ENCODE assay signal across 37 cellular contexts in the genomic region with DNA sequence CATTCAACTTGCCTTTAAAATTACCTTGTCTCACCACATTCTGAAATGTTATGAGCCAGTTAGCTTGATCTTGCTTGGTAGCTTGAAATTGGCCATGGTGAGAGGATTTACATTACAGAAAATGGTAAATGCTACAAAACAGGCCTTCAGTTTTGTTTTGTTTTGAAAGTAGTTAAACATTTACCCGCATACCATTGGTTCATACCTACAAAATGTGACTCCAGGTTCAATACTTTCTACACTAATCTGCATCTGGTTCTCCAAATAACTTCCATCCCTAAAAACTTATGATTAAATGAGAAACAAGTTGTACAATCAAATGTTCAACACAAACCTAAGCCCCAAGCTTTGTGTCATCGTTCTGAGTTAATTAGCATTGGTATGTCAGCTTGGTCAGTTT. TPM values are rescaled to one million over a fixed set of nuclear protein-coding genes. Genes with fewer than 3 reads are reported as not detected.
DNase-seq lines count a peak whose midpoint lies in the region; ATAC-seq, FAIRE-seq and TF ChIP-seq lines count a peak whose summit lies in the region.
"Had no signal": no experiment of that assay in that cellular context is flagged by ENCODE, and none has a peak within 500 bp of the region (broad histone marks: within the 10 kb centered on the region; RNA-seq: fewer than 3 reads in every experiment).

No MANE protein-coding gene starts in this region.

- in situ Hi-C loops in HepG2 (cut with HindIII; ENCODE audit: extremely low pct_ligation_motif_present, low pct_unique_long_range_greater_than_20kb), result no loop called here
- in situ Hi-C loops in HAP-1 (cut with MboI; ENCODE audit: low sequenced_read_pairs), result no loop called here

- DNase-seq in GM23338 (ENCODE audit: low spot score) (no peak), HepG2 (ENCODE audit: low spot score) (no peak), progenitor cell of endocrine pancreas (ENCODE audit: low spot score, unreplicated experiment) (no peak), renal cortical epithelial cell (ENCODE audit: low read depth) (peak; percentile 43), LoVo (ENCODE audit: low spot score) (no peak), HAP-1 (ENCODE audit: low spot score in 2 of 2) (no peak), left ventricle myocardium superior (no peak)
- no peak for DNase-seq in natural killer cell treated with Interleukin-12 subunit alpha and Interleukin-12 subunit beta and Interleukin-15 and Interleukin-18, amount 100 ng/mL, for 72 hours (ENCODE audit: low spot score)
- DNase-seq: 8988T; ACHN; AML-193; BE2C; C1 segment of cervical spinal cord; Caco-2; Calu3; CD4-positive, alpha-beta memory T cell; CD4-positive, alpha-beta T cell; CD4-positive, CD25-positive, alpha-beta regulatory T cell; CD8-positive, alpha-beta memory T cell; CD8-positive, alpha-beta T cell; COR-L47; DMS 273 treated with DMSO at 0.1 percent for 48 hours; DMS153; DMS53; DMS79; DMS79 treated with DMSO at 0.1 percent for 48 hours; DND-41; EL had no signal

- POLR2A ChIA-PET in HepG2 (lab: Yijun Ruan, JAX), result interaction anchor here (1.3 to 1.8 kb wide), 2 partner anchors 16 to 46 kb away, joined by 6 to 9 read pairs; partner anchors contain the start of gene IFT52

- ATAC-seq in GM23338, result no peak
- ATAC-seq in HepG2, result peak; percentile 68
- no peak for ATAC-seq in natural killer cell treated with Interleukin-12 subunit alpha and Interleukin-12 subunit beta and Interleukin-15 and Interleukin-18, amount 100 ng/mL, for 72 hours
- no peak for ATAC-seq in left ventricle myocardium superior
- ATAC-seq: A549; CD8-positive, alpha-beta T cell had no signal

- H3K27me3 ChIP-seq in GM23338 (ENCODE audit: insufficient read depth) (no peaks in the 10 kb centered on the region), HepG2 (ENCODE audit: control insufficient read depth in 1 of 2, insufficient read depth in 2 of 2, low read length in 2 of 2) (no peaks in the 10 kb centered on the region), HAP-1 (ENCODE audit: low read depth) (no peaks in the 10 kb centered on the region)
- H3K27me3 ChIP-seq: BE2C; BLaER1; BLaER1 treated with 17β-estradiol and CSF1 and Interleukin-3, amounts not matched to agents 10 nM and 100 nM had no signal

- H3K27ac Mint-ChIP-seq in GM23338 (peak overlapping the region; percentile 10), progenitor cell of endocrine pancreas (peak overlapping the region; percentile 32)
- H3K27ac Mint-ChIP-seq in natural killer cell treated with Interleukin-12 subunit alpha and Interleukin-12 subunit beta and Interleukin-15 and Interleukin-18, amount 100 ng/mL, for 72 hours, result no peak overlapping the region
- H3K27ac Mint-ChIP-seq: B cell; CD4-positive, alpha-beta memory T cell; CD4-positive, alpha-beta T cell; CD4-positive, CD25-positive, alpha-beta regulatory T cell; CD8-positive, alpha-beta T cell had no signal

- H3K27me3 Mint-ChIP-seq in GM23338 (ENCODE audit: insufficient read depth, low read depth, poor library complexity) (no peaks in the 10 kb centered on the region), progenitor cell of endocrine pancreas (no peaks in the 10 kb centered on the region)
- no peaks in the 10 kb centered on the region for H3K27me3 Mint-ChIP-seq in natural killer cell treated with Interleukin-12 subunit alpha and Interleukin-12 subunit beta and Interleukin-15 and Interleukin-18, amount 100 ng/mL, for 72 hours
- H3K27me3 Mint-ChIP-seq: B cell; CD4-positive, alpha-beta memory T cell; CD4-positive, alpha-beta T cell; CD4-positive, CD25-positive, alpha-beta regulatory T cell; CD8-positive, alpha-beta memory T cell had no signal

- CTCF ChIA-PET in HepG2 (lab: Yijun Ruan, JAX; ENCODE audit: low intra/inter-chr PET ratio, low total read pairs), result no interaction called here

- peak; percentile 48 for FAIRE-seq in HepG2 (lab: Jason Lieb, UNC)
- FAIRE-seq: A204.1, A549, D721Med had no signal

- no peak for TF ChIP-seq EP300 in HepG2 (IDR thresholded peaks at IDR 0.05; ENCODE audit: low read depth in 2 of 2, low read length in 2 of 2)
- TF ChIP-seq EP300 in HepG2 (CRISPR knock-in tag; IDR thresholded peaks at IDR 0.05; ENCODE audit: borderline replicate concordance), result no peak

- H3K4me2 ChIP-seq in GM23338, result no peak overlapping the region
- peak overlapping the region; percentile 10 for H3K4me2 ChIP-seq in HepG2 (ENCODE audit: low read depth, low read length)
- H3K4me2 ChIP-seq: A549; BLaER1; BLaER1 treated with 17β-estradiol and CSF1 and Interleukin-3, amounts not matched to agents 10 nM and 100 nM had no signal

- H3K79me2 ChIP-seq in GM23338 (replicated peaks; ENCODE audit: insufficient read depth) (no peaks in the 10 kb centered on the region), HepG2 (ENCODE audit: insufficient read depth, low read length) (no peaks in the 10 kb centered on the region)

- H3K9me3 Mint-ChIP-seq in GM23338 (no peaks in the 10 kb centered on the region), progenitor cell of endocrine pancreas (ENCODE audit: low read depth) (no peaks in the 10 kb centered on the region)
- no peaks in the 10 kb centered on the region for H3K9me3 Mint-ChIP-seq in natural killer cell treated with Interleukin-12 subunit alpha and Interleukin-12 subunit beta and Interleukin-15 and Interleukin-18, amount 100 ng/mL, for 72 hours
- H3K9me3 Mint-ChIP-seq: CD14-positive monocyte; CD4-positive, alpha-beta memory T cell; CD4-positive, alpha-beta T cell; CD8-positive, alpha-beta memory T cell; CD8-positive, alpha-beta T cell had no signal

- H3F3A ChIP-seq in GM23338 (replicated peaks; ENCODE audit: low read depth), result no peaks in the 10 kb centered on the region

- WGBS in HepG2 (ENCODE audit: low lambda C conversion rate), result 80% methylated on average over 2 of the region's 2 CpGs

- no peak overlapping the region for H3K4me3 ChIP-seq in GM23338
- H3K4me3 ChIP-seq in HepG2 (replicated peaks in 1 of 3; ENCODE audit: insufficient read depth in 1 of 3, low read depth in 2 of 3, low read length in 3 of 3), result no peak overlapping the region
- H3K4me3 ChIP-seq in HAP-1, result no peak overlapping the region
- H3K4me3 ChIP-seq: A549; BLaER1; BLaER1 treated with 17β-estradiol and CSF1 and Interleukin-3, amounts not matched to agents 10 nM and 100 nM had no signal

- H3K36me3 ChIP-seq in GM23338 (ENCODE audit: insufficient read depth), result peaks cover 5% of the 10 kb centered on the region; the same call in 1 of the 2 replicates
- H3K36me3 ChIP-seq in HepG2 (replicated peaks in 1 of 2; ENCODE audit: control insufficient read depth in 1 of 2, insufficient read depth in 2 of 2, low read length in 2 of 2), result peaks cover 10 to 41% of the 10 kb centered on the region in 2 experiments; a peak in 4 of 5 replicates
- H3K36me3 ChIP-seq in HAP-1 (replicated peaks), result peaks cover 20% of the 10 kb centered on the region

- BruUV-seq in HepG2 (replicated peaks; lab: Mats Ljungman, UMichigan), result no TSS peak

- H3K9ac ChIP-seq in HepG2 (ENCODE audit: insufficient read depth, low read depth, low read length), result no peak overlapping the region
- H3K9ac ChIP-seq: BLaER1; BLaER1 treated with 17β-estradiol and CSF1 and Interleukin-3, amounts not matched to agents 10 nM and 100 nM had no signal

- H2AFZ ChIP-seq in GM23338, result no peak overlapping the region
- H2AFZ ChIP-seq in HepG2 (ENCODE audit: low read length), result peak overlapping the region; percentile 6

- intact Hi-C loops in HepG2 (cut with micrococcal nuclease; ENCODE audit: unreplicated experiment), result no loop called here
- intact Hi-C loops in left ventricle myocardium superior (cut with micrococcal nuclease), result no loop called here

- H3K27ac ChIP-seq in GM23338 (ENCODE audit: low read depth) (no peak overlapping the region), HepG2 (ENCODE audit: extremely low read length, insufficient read depth, low read length) (peak overlapping the region; percentile 1)
- H3K27ac ChIP-seq: 22Rv1; A549; BLaER1; BLaER1 treated with 17β-estradiol and CSF1 and Interleukin-3, amounts not matched to agents 10 nM and 100 nM; C4-2B had no signal

- no peak overlapping the region for H3K4me3 Mint-ChIP-seq in GM23338
- no peak overlapping the region for H3K4me3 Mint-ChIP-seq in progenitor cell of endocrine pancreas (ENCODE audit: low read depth)
- no peak overlapping the region for H3K4me3 Mint-ChIP-seq in natural killer cell treated with Interleukin-12 subunit alpha and Interleukin-12 subunit beta and Interleukin-15 and Interleukin-18, amount 100 ng/mL, for 72 hours
- H3K4me3 Mint-ChIP-seq: B cell; CD14-positive monocyte; CD4-positive, alpha-beta T cell; CD4-positive, CD25-positive, alpha-beta regulatory T cell; CD8-positive, alpha-beta memory T cell; CD8-positive, alpha-beta T cell had no signal

- H3K36me3 Mint-ChIP-seq in GM23338 (ENCODE audit: low read depth), result peaks cover 40% of the 10 kb centered on the region
- peaks cover 25% of the 10 kb centered on the region for H3K36me3 Mint-ChIP-seq in progenitor cell of endocrine pancreas (ENCODE audit: insufficient read depth)
- H3K36me3 Mint-ChIP-seq in natural killer cell treated with Interleukin-12 subunit alpha and Interleukin-12 subunit beta and Interleukin-15 and Interleukin-18, amount 100 ng/mL, for 72 hours, result peaks cover 10% of the 10 kb centered on the region

- H3K4me1 ChIP-seq in GM23338 (ENCODE audit: insufficient read depth) (no peaks in the 10 kb centered on the region), HepG2 (ENCODE audit: insufficient read depth, low read length) (peaks cover 17% of the 10 kb centered on the region), HAP-1 (no peaks in the 10 kb centered on the region)
- H3K4me1 ChIP-seq: BE2C; BLaER1; BLaER1 treated with 17β-estradiol and CSF1 and Interleukin-3, amounts not matched to agents 10 nM and 100 nM had no signal

- no peak for TF ChIP-seq POLR2A in HepG2 (IDR thresholded peaks at IDR 0.05; ENCODE audit: insufficient read depth in 1 of 2, low read depth in 2 of 2, low read length in 2 of 2)

- H3K9me3 ChIP-seq in HepG2 (ENCODE audit: low read length) (no peaks in the 10 kb centered on the region), HAP-1 (no peaks in the 10 kb centered on the region)
- H3K9me3 ChIP-seq: A549; BE2C; BLaER1; BLaER1 treated with 17β-estradiol and CSF1 and Interleukin-3, amounts not matched to agents 10 nM and 100 nM; Caco-2 had no signal

- H4K20me1 ChIP-seq in GM23338 (replicated peaks; ENCODE audit: insufficient read depth), result no peaks in the 10 kb centered on the region
- H4K20me1 ChIP-seq in HepG2 (ENCODE audit: insufficient read depth, low read length), result no peaks in the 10 kb centered on the region
- H4K20me1 ChIP-seq: BLaER1; BLaER1 treated with 17β-estradiol and CSF1 and Interleukin-3, amounts not matched to agents 10 nM and 100 nM had no signal

- TF ChIP-seq CTCF in GM23338 (conservative IDR thresholded peaks at IDR 0.05; ENCODE audit: low read depth in 2 of 2), result no peak
- no peak for TF ChIP-seq CTCF in HepG2 (CRISPR knock-in tag; IDR thresholded peaks at IDR 0.05)
- no peak for TF ChIP-seq CTCF in progenitor cell of endocrine pancreas (IDR thresholded peaks at IDR 0.05; ENCODE audit: unreplicated experiment)

- H3K4me1 Mint-ChIP-seq in GM23338 (no peaks in the 10 kb centered on the region), progenitor cell of endocrine pancreas (ENCODE audit: low read depth) (peaks cover 4% of the 10 kb centered on the region)
- H3K4me1 Mint-ChIP-seq in natural killer cell treated with Interleukin-12 subunit alpha and Interleukin-12 subunit beta and Interleukin-15 and Interleukin-18, amount 100 ng/mL, for 72 hours (ENCODE audit: low read depth in 2 of 2), result no peaks in the 10 kb centered on the region
- H3K4me1 Mint-ChIP-seq: B cell; CD14-positive monocyte; CD4-positive, alpha-beta memory T cell; CD4-positive, CD25-positive, alpha-beta regulatory T cell; CD8-positive, alpha-beta memory T cell had no signal

- no peak for TF ChIP-seq RAD21 in HepG2 (CRISPR knock-in tag; IDR thresholded peaks at IDR 0.05)

- H3K9me2 ChIP-seq in GM23338 (ENCODE audit: insufficient read depth), result no peaks in the 10 kb centered on the region

RNA-seq across cellular contexts. Expression of gene MYBL2, which starts 30.5 kb away (rescaled TPM):
- total RNA-seq in GM23338 (2014; rRNA removed; shearing (Covaris generic)), result 95.3 and 131 TPM in 2 replicates
- polyA plus RNA-seq in GM23338 (2016; fragmentation: Nextera tagmentation; extraction: Ambion mirVana), result 71.7 and 72.3 TPM in 2 replicates
- total RNA-seq in HepG2 (2016; rRNA removed; fragmentation: Illumina TruSeq; extraction: Trizol), result 66.2 and 76.9 TPM in 2 replicates
- total RNA-seq in HepG2 (2016; cell fraction: cytosol; rRNA removed; fragmentation: Illumina TruSeq; extraction: Trizol; ENCODE audit: low read depth), result 59.0 and 62.0 TPM in 2 replicates
- 56.5 and 69.8 TPM in 2 replicates for total RNA-seq in HepG2 (2016; cell fraction: insoluble cytoplasmic fraction; rRNA removed; fragmentation: Illumina TruSeq; extraction: Trizol)
- total RNA-seq in HepG2 (2016; cell fraction: membrane; rRNA removed; fragmentation: Illumina TruSeq; extraction: Trizol), result 143 and 144 TPM in 2 replicates
- 31.9 and 37.0 TPM in 2 replicates for total RNA-seq in HepG2 (2016; cell fraction: nucleus; rRNA removed; fragmentation: Illumina TruSeq; extraction: Trizol)
- polyA plus RNA-seq in HepG2 (2011; rRNA removed), result 8.7 and 11.9 TPM in 2 replicates
- polyA plus RNA-seq in HepG2 (2011; cell fraction: cytosol; rRNA removed), result 8.2 and 15.1 TPM in 2 replicates
- polyA plus RNA-seq in HepG2 (2011; cell fraction: nucleus; rRNA removed), result 11.9 and 16.1 TPM in 2 replicates
- 13.6 and 29.5 TPM in 2 replicates for polyA plus RNA-seq in HepG2 (2012)
- 102 and 115 TPM in 2 replicates for polyA plus RNA-seq in HepG2 (2016; cell fraction: cytosol; fragmentation: Illumina TruSeq; extraction: Trizol; ENCODE audit: low read depth)
- 97.7 and 135 TPM in 2 replicates for polyA plus RNA-seq in HepG2 (2016; cell fraction: insoluble cytoplasmic fraction; fragmentation: Illumina TruSeq; extraction: Trizol; ENCODE audit: low read depth)
- 207 and 227 TPM in 2 replicates for polyA plus RNA-seq in HepG2 (2016; cell fraction: membrane; fragmentation: Illumina TruSeq; extraction: Trizol; ENCODE audit: low read depth)
- 95.0 and 101 TPM in 2 replicates for polyA plus RNA-seq in HepG2 (2016; cell fraction: nucleus; fragmentation: Illumina TruSeq; extraction: Trizol; ENCODE audit: insufficient read depth, low read depth)
- 22.9 and 110 TPM in 2 replicates for polyA minus RNA-seq in HepG2 (2011; rRNA and poly(A)+ RNA removed; ENCODE audit: low replicate concordance)
- 11.1 and 17.9 TPM in 2 replicates for polyA minus RNA-seq in HepG2 (2011; cell fraction: cytosol; rRNA and poly(A)+ RNA removed)
- polyA minus RNA-seq in HepG2 (2011; cell fraction: nucleus; rRNA and poly(A)+ RNA removed), result 5.3 and 8.1 TPM in 2 replicates
- total RNA-seq in progenitor cell of endocrine pancreas, result 43.3 and 44.4 TPM in 2 replicates
- 0.80 and 14.2 TPM in 2 replicates for total RNA-seq in renal cortical epithelial cell
- 100 to 1,000 TPM in 1 of 2 donors, 10 to 100 TPM in 1; 62.0 to 109 TPM for total RNA-seq in natural killer cell treated with Interleukin-12 subunit alpha and Interleukin-12 subunit beta and Interleukin-15 and Interleukin-18, amount 100 ng/mL, for 72 hours
- 0.84 TPM for total RNA-seq in left ventricle myocardium superior

RNA-seq across cellular contexts. Expression of gene IFT52, which starts 45.7 kb away (rescaled TPM):
- 26.8 and 30.4 TPM in 2 replicates for total RNA-seq in GM23338 (2014; rRNA removed; shearing (Covaris generic))
- polyA plus RNA-seq in GM23338 (2016; fragmentation: Nextera tagmentation; extraction: Ambion mirVana) (39.8 and 45.2 TPM in 2 replicates), HepG2 (2011; rRNA removed) (36.9 and 48.0 TPM in 2 replicates)
- total RNA-seq in HepG2 (2016; rRNA removed; fragmentation: Illumina TruSeq; extraction: Trizol) (64.0 and 80.6 TPM in 2 replicates), progenitor cell of endocrine pancreas (56.6 and 61.4 TPM in 2 replicates), renal cortical epithelial cell (34.2 and 37.3 TPM in 2 replicates), left ventricle myocardium superior (5.2 TPM)
- total RNA-seq in HepG2 (2016; cell fraction: cytosol; rRNA removed; fragmentation: Illumina TruSeq; extraction: Trizol; ENCODE audit: low read depth), result 77.1 and 79.7 TPM in 2 replicates
- total RNA-seq in HepG2 (2016; cell fraction: insoluble cytoplasmic fraction; rRNA removed; fragmentation: Illumina TruSeq; extraction: Trizol), result 66.3 and 80.0 TPM in 2 replicates
- 101 and 102 TPM in 2 replicates for total RNA-seq in HepG2 (2016; cell fraction: membrane; rRNA removed; fragmentation: Illumina TruSeq; extraction: Trizol)
- total RNA-seq in HepG2 (2016; cell fraction: nucleus; rRNA removed; fragmentation: Illumina TruSeq; extraction: Trizol), result 36.2 and 38.4 TPM in 2 replicates
- polyA plus RNA-seq in HepG2 (2011; cell fraction: cytosol; rRNA removed), result 35.4 and 36.4 TPM in 2 replicates
- polyA plus RNA-seq in HepG2 (2011; cell fraction: nucleus; rRNA removed), result 22.2 and 22.4 TPM in 2 replicates
- 31.1 and 41.7 TPM in 2 replicates for polyA plus RNA-seq in HepG2 (2012)
- 83.2 and 85.7 TPM in 2 replicates for polyA plus RNA-seq in HepG2 (2016; cell fraction: cytosol; fragmentation: Illumina TruSeq; extraction: Trizol; ENCODE audit: low read depth)
- polyA plus RNA-seq in HepG2 (2016; cell fraction: insoluble cytoplasmic fraction; fragmentation: Illumina TruSeq; extraction: Trizol; ENCODE audit: low read depth), result 91.0 and 94.9 TPM in 2 replicates
- polyA plus RNA-seq in HepG2 (2016; cell fraction: membrane; fragmentation: Illumina TruSeq; extraction: Trizol; ENCODE audit: low read depth), result 85.8 and 88.2 TPM in 2 replicates
- 41.4 and 43.4 TPM in 2 replicates for polyA plus RNA-seq in HepG2 (2016; cell fraction: nucleus; fragmentation: Illumina TruSeq; extraction: Trizol; ENCODE audit: insufficient read depth, low read depth)
- polyA minus RNA-seq in HepG2 (2011; rRNA and poly(A)+ RNA removed; ENCODE audit: low replicate concordance), result 53.4 and 59.7 TPM in 2 replicates
- polyA minus RNA-seq in HepG2 (2011; cell fraction: cytosol; rRNA and poly(A)+ RNA removed), result 15.6 and 20.1 TPM in 2 replicates
- 21.4 and 26.9 TPM in 2 replicates for polyA minus RNA-seq in HepG2 (2011; cell fraction: nucleus; rRNA and poly(A)+ RNA removed)
- 10 to 100 TPM; 19.1 to 20.7 TPM for total RNA-seq in natural killer cell treated with Interleukin-12 subunit alpha and Interleukin-12 subunit beta and Interleukin-15 and Interleukin-18, amount 100 ng/mL, for 72 hours

Comparison
In these comparisons a context has a peak if more than half of its experiments do, and no peak if none do; other contexts are left out.
1. H3K27ac Mint-ChIP-seq: peak in GM23338 (single experiment) and progenitor cell of endocrine pancreas (single experiment); none in natural killer cell treated with Interleukin-12 subunit alpha and Interleukin-12 subunit beta and Interleukin-15 and Interleukin-18, amount 100 ng/mL, for 72 hours (0 of 2).